ENCODE assay signal across 9 cellular contexts in the genomic region with DNA sequence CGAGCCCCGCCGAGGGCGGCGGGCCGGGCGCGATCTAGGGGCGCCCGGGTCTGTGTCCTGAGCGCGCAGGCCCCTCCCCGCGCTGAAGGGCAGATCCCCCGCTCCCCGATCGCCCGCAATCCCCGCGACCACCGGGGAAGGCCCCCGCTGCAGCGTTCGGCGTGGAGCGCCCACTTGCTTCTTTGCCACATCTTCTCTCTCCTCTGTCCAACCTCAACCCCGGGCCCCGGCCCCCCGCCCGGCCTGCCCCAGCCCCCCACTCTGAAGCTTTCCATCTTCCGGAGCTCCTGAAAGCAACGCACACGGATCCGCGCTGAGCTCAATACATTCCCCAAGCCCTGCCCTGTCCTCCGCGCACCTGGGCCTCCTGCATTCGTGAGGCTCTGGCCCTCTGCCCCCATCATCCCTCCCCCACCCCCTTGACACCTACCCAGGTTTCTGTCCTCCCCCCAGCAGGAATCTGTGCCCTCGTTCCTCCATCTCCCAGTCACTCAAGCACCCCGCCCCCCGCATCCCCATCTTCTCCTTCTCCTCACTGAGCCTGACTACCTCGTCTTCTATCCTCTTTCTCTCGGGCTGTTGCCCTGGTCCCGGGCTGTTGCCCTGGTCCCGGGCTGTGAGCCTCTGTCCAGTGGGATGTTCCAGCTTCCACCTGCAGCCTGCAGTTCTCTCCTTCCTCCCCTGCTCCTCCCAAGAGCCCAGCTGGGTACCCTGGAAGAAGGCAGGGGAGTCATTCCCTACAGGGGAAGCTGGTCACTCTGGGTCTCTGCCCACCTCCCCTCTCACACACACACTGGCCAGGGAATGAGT. TPM values are rescaled to one million over a fixed set of nuclear protein-coding genes. Genes with fewer than 3 reads are reported as not detected.
DNase-seq lines count a peak whose midpoint lies in the region; ATAC-seq and TF ChIP-seq lines count a peak whose summit lies in the region.
"Had no signal": no experiment of that assay in that cellular context is flagged by ENCODE, and none has a peak within 500 bp of the region (broad histone marks: within the 10 kb centered on the region; RNA-seq: fewer than 3 reads in every experiment).

No MANE protein-coding gene starts in this region.

- TF ChIP-seq CTCF in PC-9 (conservative IDR thresholded peaks at IDR 0.05) (no peak), progenitor cell of endocrine pancreas (IDR thresholded peaks at IDR 0.05; ENCODE audit: unreplicated experiment) (no peak)

- no peak for ATAC-seq in GM21423 (IDR thresholded peaks at IDR 0.05; ENCODE audit: unreplicated experiment)
- no peak for ATAC-seq in GM18867 (IDR thresholded peaks at IDR 0.05; ENCODE audit: unreplicated experiment)

- H3K4me2 ChIP-seq in PC-9: peak overlapping the region; percentile 93

- no TSS peak for BruUV-seq in PC-9 (replicated peaks; lab: Mats Ljungman, UMichigan)

- no peak overlapping the region for H2AFZ ChIP-seq in PC-9

- H4K20me1 ChIP-seq in PC-9 (ENCODE audit: insufficient read depth): no peaks in the 10 kb centered on the region

- H3K36me3 Mint-ChIP-seq in progenitor cell of endocrine pancreas (ENCODE audit: insufficient read depth): no peaks in the 10 kb centered on the region

- no peaks in the 10 kb centered on the region for H3K9me2 ChIP-seq in PC-9 (ENCODE audit: insufficient read depth)

- no peaks in the 10 kb centered on the region for H3K79me2 ChIP-seq in PC-9 (ENCODE audit: low read depth)

- H3K9me3 Mint-ChIP-seq in progenitor cell of endocrine pancreas (ENCODE audit: low read depth): no peaks in the 10 kb centered on the region

- H3K27me3 ChIP-seq in PC-9 (ENCODE audit: insufficient read depth, low read depth): no peaks in the 10 kb centered on the region
- H3K27me3 ChIP-seq in esophagus (ENCODE audit: control insufficient read depth in 1 of 2, insufficient read depth in 2 of 2, low read length in 2 of 2): no peaks in the 10 kb centered on the region

- POLR2A ChIA-PET in PC-9 (lab: Charles Lee; ENCODE audit: unreplicated experiment): interaction anchor here (0.5 to 0.9 kb wide), 5 partner anchors 11 to 266 kb away, joined by 3 to 11 read pairs (median 4); partner anchors contain the start of gene CNPPD1

- H3K9me3 ChIP-seq in PC-9 (ENCODE audit: insufficient read depth, low read depth) (no peaks in the 10 kb centered on the region), esophagus (ENCODE audit: control insufficient read depth in 2 of 2, insufficient read depth in 1 of 2, low read depth in 1 of 2, low read length in 1 of 2) (no peaks in the 10 kb centered on the region)

- H3K4me3 ChIP-seq in PC-9: peak overlapping the region; percentile 64; the same call in 1 of the 2 replicates
- peak overlapping the region; percentile 37 to 43 for H3K4me3 ChIP-seq in esophagus (ENCODE audit: low read depth in 1 of 2, low read length in 2 of 2)

- H3K27ac ChIP-seq in PC-9 (no peak overlapping the region), esophagus (ENCODE audit: low read depth in 2 of 2, low read length in 1 of 2) (peak overlapping the region; percentile 57 to 69)

- CTCF ChIA-PET in PC-9 (lab: Charles Lee): interaction anchor here (0.6 to 1.1 kb wide), 5 partner anchors 8 to 483 kb away, joined by 4 to 16 read pairs (median 6); partner anchors contain the start of gene CDK5R2

- intact Hi-C loops in PC-9 (cut with micrococcal nuclease; ENCODE audit: unreplicated experiment): no loop called here

- H3F3A ChIP-seq in PC-9 (ENCODE audit: insufficient read depth, low read depth): peaks cover 10% of the 10 kb centered on the region; the same call in 1 of the 2 replicates

- no peaks in the 10 kb centered on the region for H3K36me3 ChIP-seq in PC-9 (ENCODE audit: low read depth)
- H3K36me3 ChIP-seq in esophagus (ENCODE audit: control insufficient read depth in 2 of 2, insufficient read depth in 2 of 2, low read length in 1 of 2): no peaks in the 10 kb centered on the region

- DNase-seq in EH (ENCODE audit: low read depth) (peak; percentile 27), PC-9 (no peak), progenitor cell of endocrine pancreas (ENCODE audit: low spot score, unreplicated experiment) (no peak), D341Med (ENCODE audit: low spot score) (no peak), hepatic stellate cell (ENCODE audit: low spot score) (no peak)
- DNase-seq: SW 1271 had no signal

- no peak overlapping the region for H3K27ac Mint-ChIP-seq in progenitor cell of endocrine pancreas

- peaks cover 10% of the 10 kb centered on the region for H3K4me1 Mint-ChIP-seq in progenitor cell of endocrine pancreas (ENCODE audit: low read depth)

- H3K4me1 ChIP-seq in PC-9 (replicated peaks; ENCODE audit: insufficient read depth) (peaks cover 10% of the 10 kb centered on the region), esophagus (ENCODE audit: control insufficient read depth in 2 of 2, insufficient read depth in 2 of 2, low read length in 1 of 2) (peaks cover 3% of the 10 kb centered on the region in 2 donors)

- H3K27me3 Mint-ChIP-seq in progenitor cell of endocrine pancreas: peaks cover 55% of the 10 kb centered on the region

- H3K4me3 Mint-ChIP-seq in progenitor cell of endocrine pancreas (ENCODE audit: low read depth): peak overlapping the region; percentile 67

- 6 to 8% methylated on average over 40 to 45 of the region's 45 CpGs for WGBS in esophagus, 2 donors

RNA-seq across cellular contexts. Expression of gene SPEG, which starts 7.8 kb away (rescaled TPM):
- total RNA-seq in PC-9 (2021): 46.8 and 55.8 TPM in 2 replicates
- 10 to 100 TPM; 22.3 to 37.7 TPM for polyA plus RNA-seq in esophagus
- 15.1 and 15.5 TPM in 2 replicates for total RNA-seq in progenitor cell of endocrine pancreas

RNA-seq across cellular contexts. Expression of gene DES, which starts 24.2 kb away (rescaled TPM):
- total RNA-seq in PC-9 (2021): 0.60 TPM in 1 of 2 replicates, not detected in the other
- polyA plus RNA-seq in esophagus: 100 to 1,000 TPM; 672 to 686 TPM
- total RNA-seq in progenitor cell of endocrine pancreas: not detected in 2 replicates

RNA-seq across cellular contexts. Expression of gene DNPEP, which starts 54.7 kb away (rescaled TPM):
- total RNA-seq in PC-9 (2021) (99.1 and 107 TPM in 2 replicates), progenitor cell of endocrine pancreas (36.0 and 47.0 TPM in 2 replicates)
- polyA plus RNA-seq in esophagus: 10 to 100 TPM; 46.2 to 49.6 TPM

RNA-seq across cellular contexts. Expression of gene GMPPA, which starts 56.3 kb away (rescaled TPM):
- 44.7 and 57.2 TPM in 2 replicates for total RNA-seq in PC-9 (2021)
- polyA plus RNA-seq in esophagus: 10 to 100 TPM; 18.4 to 25.5 TPM
- total RNA-seq in progenitor cell of endocrine pancreas: 35.8 and 37.4 TPM in 2 replicates
